Comparison of ENCODE assay signal across 8 cellular contexts in genomic region chr12:56630180-56630632, GRCh38. TPM values are rescaled to one million over a fixed set of nuclear protein-coding genes. Genes with fewer than 3 reads are reported as not detected.
DNase-seq lines count a peak whose midpoint lies in the region; ATAC-seq and TF ChIP-seq lines count a peak whose summit lies in the region.

Gene BAZ2A, minus strand, starts transcription at chr12:56630326. Its CDS starts 12,796 bp downstream, at chr12:56617530.

- no peak for TF ChIP-seq CTCF in Loucy (conservative IDR thresholded peaks at IDR 0.05; ENCODE audit: low read length)

- peaks cover 4% of the 10 kb centered on the region for H3K27me3 ChIP-seq in Loucy (ENCODE audit: insufficient read depth, low read length, poor library complexity, severe bottlenecking)

- H3K27me3 Mint-ChIP-seq in naive thymus-derived CD8-positive, alpha-beta T cell: no peaks in the 10 kb centered on the region
- H3K27me3 Mint-ChIP-seq in stimulated activated naive B cell treated with anti-CD40 and anti-IgM and Interleukin-4, amounts not matched to agents 10 μg/mL and 1 μg/mL and 100 μg/mL, for 72 hours: no peaks in the 10 kb centered on the region

- no peaks in the 10 kb centered on the region for H3K36me3 ChIP-seq in Loucy (ENCODE audit: insufficient read depth, low read length)

- POLR2A ChIA-PET in naive thymus-derived CD8-positive, alpha-beta T cell (lab: Charles Lee): interaction anchor here (0.6 to 11.5 kb wide), 19 partner anchors 7 to 482 kb away, joined by 3 to 218 read pairs (median 5); partner anchors contain the start of genes ATP5F1B, NACA, PTGES3 and RBMS2

- peak within 1 kb of the TSS; percentile 89 to 97 (median 95) for H3K27ac Mint-ChIP-seq in naive thymus-derived CD8-positive, alpha-beta T cell
- peak within 1 kb of the TSS; percentile 98 for H3K27ac Mint-ChIP-seq in stimulated activated naive B cell treated with anti-CD40 and anti-IgM and Interleukin-4, amounts not matched to agents 10 μg/mL and 1 μg/mL and 100 μg/mL, for 72 hours

- DNase-seq in Daoy (ENCODE audit: low read depth) (peak; percentile 90), H4 (ENCODE audit: low spot score) (peak; percentile 65), SHP77 treated with DMSO at 0.1 percent for 48 hours (lab: John Stamatoyannopoulos, UW) (peak; percentile 78), fibroblast of peridontal ligament (ENCODE audit: extremely low read depth) (peak; percentile 64)
- peak; percentile 78 for DNase-seq in activated T-helper 9 cell treated with anti-CD3 and anti-CD28 coated beads, Interleukin-2, amount 50 U/mL, for 16 hours (ENCODE audit: low read depth)
- peak; percentile 68 to 88 (median 78) for DNase-seq in naive thymus-derived CD8-positive, alpha-beta T cell
- peak; percentile 75 for DNase-seq in stimulated activated naive B cell treated with anti-CD40 and anti-IgM and Interleukin-4, amounts not matched to agents 10 μg/mL and 1 μg/mL and 100 μg/mL, for 72 hours

- no peaks in the 10 kb centered on the region for H3K9me3 Mint-ChIP-seq in naive thymus-derived CD8-positive, alpha-beta T cell
- H3K9me3 Mint-ChIP-seq in stimulated activated naive B cell treated with anti-CD40 and anti-IgM and Interleukin-4, amounts not matched to agents 10 μg/mL and 1 μg/mL and 100 μg/mL, for 72 hours: no peaks in the 10 kb centered on the region

- peak; percentile 68 to 74 for ATAC-seq in naive thymus-derived CD8-positive, alpha-beta T cell
- ATAC-seq in stimulated activated naive B cell treated with anti-CD40 and anti-IgM and Interleukin-4, amounts not matched to agents 10 μg/mL and 1 μg/mL and 100 μg/mL, for 72 hours (replicated peaks): peak; percentile 70 to 75

- peak within 1 kb of the TSS; percentile 87 for H3K4me3 ChIP-seq in Loucy (ENCODE audit: low read length, poor library complexity, severe bottlenecking)

- peak within 1 kb of the TSS; percentile 77 for H2AFZ ChIP-seq in Loucy (ENCODE audit: low read length)

- peaks cover 59% of the 10 kb centered on the region for H3K4me1 ChIP-seq in Loucy (ENCODE audit: insufficient read depth, low read length, poor library complexity, severe bottlenecking)

- H4K20me1 ChIP-seq in Loucy (ENCODE audit: insufficient read depth, low read length, poor library complexity, severe bottlenecking): peaks cover 42% of the 10 kb centered on the region

- no peaks in the 10 kb centered on the region for H3F3A ChIP-seq in Loucy (ENCODE audit: low read depth)

- H3K4me1 Mint-ChIP-seq in naive thymus-derived CD8-positive, alpha-beta T cell: peaks cover 36 to 83% (median 76%) of the 10 kb centered on the region in 4 donors
- H3K4me1 Mint-ChIP-seq in stimulated activated naive B cell treated with anti-CD40 and anti-IgM and Interleukin-4, amounts not matched to agents 10 μg/mL and 1 μg/mL and 100 μg/mL, for 72 hours: peaks cover 58 to 87% of the 10 kb centered on the region in 2 donors

- H3K9ac ChIP-seq in Loucy (ENCODE audit: low read depth, low read length, poor library complexity, severe bottlenecking): peak within 1 kb of the TSS; percentile 96

- H3K79me2 ChIP-seq in Loucy (ENCODE audit: insufficient read depth, low read length): peaks cover 89% of the 10 kb centered on the region

- H3K9me2 ChIP-seq in Loucy (replicated peaks; ENCODE audit: low read depth, low read length): no peaks in the 10 kb centered on the region

- peak within 1 kb of the TSS; percentile 83 to 99 (median 94) for H3K4me3 Mint-ChIP-seq in naive thymus-derived CD8-positive, alpha-beta T cell
- peak within 1 kb of the TSS; percentile 90 to 97 for H3K4me3 Mint-ChIP-seq in stimulated activated naive B cell treated with anti-CD40 and anti-IgM and Interleukin-4, amounts not matched to agents 10 μg/mL and 1 μg/mL and 100 μg/mL, for 72 hours

- peaks cover 0 to 25% (median 9%) of the 10 kb centered on the region in 3 donors for H3K36me3 Mint-ChIP-seq in naive thymus-derived CD8-positive, alpha-beta T cell
- peaks cover 12 to 32% of the 10 kb centered on the region in 2 donors for H3K36me3 Mint-ChIP-seq in stimulated activated naive B cell treated with anti-CD40 and anti-IgM and Interleukin-4, amounts not matched to agents 10 μg/mL and 1 μg/mL and 100 μg/mL, for 72 hours

- H3K9me3 ChIP-seq in Loucy (ENCODE audit: insufficient read depth, low read depth, low read length): no peaks in the 10 kb centered on the region

- H3K4me2 ChIP-seq in Loucy (ENCODE audit: low read depth, low read length, poor library complexity, severe bottlenecking): peak within 1 kb of the TSS; percentile 74

RNA-seq across cellular contexts. Expression of gene BAZ2A, which starts in this region (rescaled TPM):
- total RNA-seq in Daoy (2014; rRNA removed; shearing (Covaris generic)): 14.3 and 19.7 TPM in 2 replicates
- 22.2 and 28.4 TPM in 2 replicates for total RNA-seq in H4 (2014; rRNA removed; shearing (Covaris generic))
- 100 to 1,000 TPM; 198 to 202 TPM for total RNA-seq in naive thymus-derived CD8-positive, alpha-beta T cell
- 10 to 100 TPM; 14.3 to 29.5 (median 24.1) TPM for polyA plus RNA-seq in naive thymus-derived CD8-positive, alpha-beta T cell

Comparison
In these comparisons a context has a peak if more than half of its experiments do, and no peak if none do; other contexts are left out.
1. Peak in every context shown above with its lines: DNase-seq, ATAC-seq and H3K4me3 ChIP-seq.